8 cellular contexts compared by ENCODE assay signal in genomic region chr15:43799945-43800285, GRCh38. TPM values are rescaled to one million over a fixed set of nuclear protein-coding genes. Genes with fewer than 3 reads are reported as not detected.
DNase-seq lines count a peak whose midpoint lies in the region; ATAC-seq and TF ChIP-seq lines count a peak whose summit lies in the region.

TSS of gene SERINC4 (minus strand) at chr15:43800220. CDS start at chr15:43799986, 234 bp downstream.

- POLR2A ChIA-PET in PC-3 (lab: Charles Lee; ENCODE audit: unreplicated experiment), result interaction anchor here (0.5 to 1.1 kb wide), 5 partner anchors 22 to 421 kb away, joined by 3 to 10 read pairs (median 5); partner anchors contain the start of gene MFAP1

- H3K9me3 ChIP-seq in CD4-positive, CD25-positive, alpha-beta regulatory T cell (ENCODE audit: control insufficient read depth in 2 of 2, low read length in 2 of 2), result no peaks in the 10 kb centered on the region
- no peaks in the 10 kb centered on the region for H3K9me3 ChIP-seq in PC-3 (ENCODE audit: low read length)

- peak within 1 kb of the TSS; percentile 97 to 100 (median 99) for H3K27ac Mint-ChIP-seq in CD4-positive, CD25-positive, alpha-beta regulatory T cell
- peak within 1 kb of the TSS; percentile 97 for H3K27ac Mint-ChIP-seq in neural crest cell (ENCODE audit: unreplicated experiment)

- H2AFZ ChIP-seq in PC-3 (ENCODE audit: low read length), result peak within 1 kb of the TSS; percentile 84

- H3F3A ChIP-seq in PC-3 (ENCODE audit: low read length, unreplicated experiment), result peaks cover 15% of the 10 kb centered on the region

- no peaks in the 10 kb centered on the region for H3K27me3 Mint-ChIP-seq in CD4-positive, CD25-positive, alpha-beta regulatory T cell
- H3K27me3 Mint-ChIP-seq in neural crest cell (ENCODE audit: low read depth), result no peaks in the 10 kb centered on the region

- intact Hi-C loops in PC-3 (cut with micrococcal nuclease), result loop anchor here (10.0 kb wide), 1 partner anchor 65 kb away; no protein-coding TSS in a partner anchor

- H4K20me1 ChIP-seq in PC-3 (ENCODE audit: low read length), result no peaks in the 10 kb centered on the region

- no peak for DNase-seq in CD4-positive, CD25-positive, alpha-beta regulatory T cell
- DNase-seq in PC-3, result no peak
- no peak for DNase-seq in epithelial cell of prostate (ENCODE audit: low read depth, low spot score)
- no peak for DNase-seq in neural crest cell (ENCODE audit: low read depth, low spot score)
- DNase-seq in HuH-7.5 (ENCODE audit: low spot score), result no peak
- no peak for DNase-seq in Kasumi-1 (lab: John Stamatoyannopoulos, UW)
- no peak for DNase-seq in DMS79 (lab: John Stamatoyannopoulos, UW)

- peak within 1 kb of the TSS; percentile 93 to 100 (median 100) for H3K4me3 Mint-ChIP-seq in CD4-positive, CD25-positive, alpha-beta regulatory T cell
- peak within 1 kb of the TSS; percentile 95 for H3K4me3 Mint-ChIP-seq in neural crest cell

- H3K9me3 Mint-ChIP-seq in CD4-positive, CD25-positive, alpha-beta regulatory T cell, result no peaks in the 10 kb centered on the region
- no peaks in the 10 kb centered on the region for H3K9me3 Mint-ChIP-seq in neural crest cell

- TF ChIP-seq CTCF in PC-3 (conservative IDR thresholded peaks at IDR 0.05; ENCODE audit: low read depth, low read length), result no peak
- no peak for TF ChIP-seq CTCF in neural crest cell (conservative IDR thresholded peaks at IDR 0.05)

- H3K9ac ChIP-seq in PC-3 (ENCODE audit: low read length), result peak within 1 kb of the TSS; percentile 98

- peak within 1 kb of the TSS; percentile 84 for H3K4me2 ChIP-seq in PC-3 (ENCODE audit: low read length)

- no peaks in the 10 kb centered on the region for H3K27me3 ChIP-seq in CD4-positive, CD25-positive, alpha-beta regulatory T cell (ENCODE audit: control insufficient read depth, insufficient read depth, low read length)
- H3K27me3 ChIP-seq in PC-3 (ENCODE audit: low read length), result no peaks in the 10 kb centered on the region

- CTCF ChIA-PET in PC-3 (lab: Charles Lee), result no interaction called here

- H3K36me3 Mint-ChIP-seq in CD4-positive, CD25-positive, alpha-beta regulatory T cell, result peaks cover 22% of the 10 kb centered on the region
- H3K36me3 Mint-ChIP-seq in neural crest cell (ENCODE audit: low read depth), result peaks cover 25% of the 10 kb centered on the region

- peaks cover 28% of the 10 kb centered on the region for H3K4me1 ChIP-seq in CD4-positive, CD25-positive, alpha-beta regulatory T cell (ENCODE audit: control insufficient read depth, insufficient read depth, low read length, poor library complexity, severe bottlenecking)
- H3K4me1 ChIP-seq in PC-3 (ENCODE audit: insufficient read depth, low read length), result peaks cover 52% of the 10 kb centered on the region

- H3K4me1 Mint-ChIP-seq in CD4-positive, CD25-positive, alpha-beta regulatory T cell, result peaks cover 6 to 64% (median 40%) of the 10 kb centered on the region in 4 donors
- H3K4me1 Mint-ChIP-seq in neural crest cell, result peaks cover 37% of the 10 kb centered on the region

- BruUV-seq in PC-3 (replicated peaks; lab: Mats Ljungman, UMichigan), result no TSS peak

- peaks cover 27% of the 10 kb centered on the region for H3K79me2 ChIP-seq in PC-3 (ENCODE audit: low read length)

- peak within 1 kb of the TSS; percentile 89 for H3K27ac ChIP-seq in CD4-positive, CD25-positive, alpha-beta regulatory T cell (ENCODE audit: insufficient read depth, low read length, poor library complexity, severe bottlenecking)
- H3K27ac ChIP-seq in PC-3 (ENCODE audit: low read length), result peak within 1 kb of the TSS; percentile 78
- peak within 1 kb of the TSS; percentile 89 for H3K27ac ChIP-seq in epithelial cell of prostate

- H3K4me3 ChIP-seq in CD4-positive, CD25-positive, alpha-beta regulatory T cell (ENCODE audit: low read depth, low read length), result peak within 1 kb of the TSS; percentile 95
- peak within 1 kb of the TSS; percentile 100 for H3K4me3 ChIP-seq in PC-3 (ENCODE audit: low read length)

- H3K36me3 ChIP-seq in CD4-positive, CD25-positive, alpha-beta regulatory T cell (ENCODE audit: control insufficient read depth, insufficient read depth, low read length), result peaks cover 48% of the 10 kb centered on the region
- peaks cover 39% of the 10 kb centered on the region for H3K36me3 ChIP-seq in PC-3 (ENCODE audit: low read depth, low read length)

- no peaks in the 10 kb centered on the region for H3K9me2 ChIP-seq in PC-3 (replicated peaks; ENCODE audit: low read length)

- no peak for ATAC-seq in CD4-positive, CD25-positive, alpha-beta regulatory T cell (ENCODE audit: low read depth in 2 of 2)
- ATAC-seq in PC-3 (no peak), HG03565 (IDR thresholded peaks at IDR 0.05; ENCODE audit: unreplicated experiment) (no peak)

RNA-seq across cellular contexts. Expression of gene SERINC4, which starts in this region (rescaled TPM):
- not detected for total RNA-seq in CD4-positive, CD25-positive, alpha-beta regulatory T cell
- polyA plus RNA-seq in CD4-positive, CD25-positive, alpha-beta regulatory T cell, result 1 to 10 TPM; 1.2 to 2.8 (median 2.3) TPM
- total RNA-seq in PC-3 (2014; rRNA removed) (not detected in 2 replicates), neural crest cell (0.23 and 0.35 TPM in 2 replicates)
